ENCODE assay signal across 17 cellular contexts in genomic region chr1:178871551-178872320, GRCh38. TPM values are rescaled to one million over a fixed set of nuclear protein-coding genes. Genes with fewer than 3 reads are reported as not detected.
DNase-seq lines count a peak whose midpoint lies in the region; ATAC-seq and TF ChIP-seq lines count a peak whose summit lies in the region.
"Had no signal": no experiment of that assay in that cellular context is flagged by ENCODE, and none has a peak within 500 bp of the region (broad histone marks: within the 10 kb centered on the region; RNA-seq: fewer than 3 reads in every experiment).

No MANE protein-coding gene starts in this region.

- ATAC-seq in naive B cell (ENCODE audit: low read depth in 2 of 2) (no peak), GM21825 (IDR thresholded peaks at IDR 0.05; ENCODE audit: unreplicated experiment) (no peak)
- ATAC-seq: activated T-helper 17 cell treated with anti-CD3 and anti-CD28 coated beads, Interleukin-2, amount 50 U/mL, for 72 hours; foreskin keratinocyte; GM12878 had no signal

- no peak for TF ChIP-seq CTCF in testis (IDR thresholded peaks at IDR 0.05)

- no peak for TF ChIP-seq POLR2A in testis (IDR thresholded peaks at IDR 0.05)

- no peaks in the 10 kb centered on the region for H3K9me3 Mint-ChIP-seq in naive B cell
- H3K9me3 Mint-ChIP-seq: activated T-helper 17 cell treated with anti-CD3 and anti-CD28 coated beads, Interleukin-2, amount 50 U/mL, for 72 hours; central memory CD8-positive, alpha-beta T cell had no signal

- H3K27ac ChIP-seq in urinary bladder (ENCODE audit: low read depth), result peak overlapping the region; percentile 23
- H3K27ac ChIP-seq in testis, result no peak overlapping the region
- H3K27ac ChIP-seq: foreskin keratinocyte had no signal

- peak overlapping the region; percentile 48 for H3K4me3 ChIP-seq in endocrine pancreas (ENCODE audit: control insufficient read depth, insufficient read depth, low read length)
- H3K4me3 ChIP-seq in urinary bladder (ENCODE audit: low read depth, low read length), result no peak overlapping the region
- no peak overlapping the region for H3K4me3 ChIP-seq in testis
- H3K4me3 ChIP-seq: GM12878 had no signal

- intact Hi-C loops in testis (cut with DNase I; ENCODE audit: low total_unique reads), result no loop called here

- no peaks in the 10 kb centered on the region for H3K27me3 Mint-ChIP-seq in naive B cell
- H3K27me3 Mint-ChIP-seq: activated T-helper 17 cell treated with anti-CD3 and anti-CD28 coated beads, Interleukin-2, amount 50 U/mL, for 72 hours had no signal

- DNase-seq in SIG-M5 treated with dmso at 0.1 percent for 504 hours (lab: John Stamatoyannopoulos, UW; ENCODE audit: unreplicated experiment) (peak; percentile 12), SIG-M5 (lab: John Stamatoyannopoulos, UW) (no peak), naive B cell (no peak), testis (no peak), DMS79 (lab: John Stamatoyannopoulos, UW) (no peak)
- DNase-seq: activated CD4-positive, alpha-beta T cell treated with anti-CD3 and anti-CD28 coated beads for 1 hour; DMS 273 treated with DMSO at 0.1 percent for 48 hours; foreskin keratinocyte; NCI-H524 treated with DMSO at 0.1 percent for 48 hours had no signal

- H3K27me3 ChIP-seq in endocrine pancreas (ENCODE audit: control insufficient read depth, insufficient read depth, low read length) (no peaks in the 10 kb centered on the region), testis (no peaks in the 10 kb centered on the region)
- H3K27me3 ChIP-seq: foreskin keratinocyte had no signal

- H3K9ac ChIP-seq in endocrine pancreas (ENCODE audit: control insufficient read depth, insufficient read depth, low read length), result no peak overlapping the region

- peaks cover 9 to 19% of the 10 kb centered on the region in 2 donors for H3K36me3 Mint-ChIP-seq in naive B cell

- H3K27ac Mint-ChIP-seq in naive B cell, result peak overlapping the region; percentile 62 to 92 (median 82)
- H3K27ac Mint-ChIP-seq: activated T-helper 17 cell treated with anti-CD3 and anti-CD28 coated beads, Interleukin-2, amount 50 U/mL, for 72 hours had no signal

- no peaks in the 10 kb centered on the region for H3K36me3 ChIP-seq in endocrine pancreas (ENCODE audit: control insufficient read depth, insufficient read depth, low read length)
- H3K36me3 ChIP-seq in urinary bladder (ENCODE audit: insufficient read depth), result no peaks in the 10 kb centered on the region
- no peaks in the 10 kb centered on the region for H3K36me3 ChIP-seq in testis (ENCODE audit: low read depth, missing control alignments)

- H3K4me1 ChIP-seq in endocrine pancreas (ENCODE audit: control insufficient read depth, insufficient read depth, low read length), result peaks cover 22% of the 10 kb centered on the region
- H3K4me1 ChIP-seq in urinary bladder (ENCODE audit: insufficient read depth), result no peaks in the 10 kb centered on the region
- H3K4me1 ChIP-seq in testis, result peaks cover 3% of the 10 kb centered on the region
- H3K4me1 ChIP-seq: foreskin keratinocyte had no signal

- H3K4me3 Mint-ChIP-seq in naive B cell, result no peak overlapping the region
- H3K4me3 Mint-ChIP-seq: activated T-helper 17 cell treated with anti-CD3 and anti-CD28 coated beads, Interleukin-2, amount 50 U/mL, for 72 hours; central memory CD8-positive, alpha-beta T cell had no signal

- no peaks in the 10 kb centered on the region for H3K9me3 ChIP-seq in endocrine pancreas (ENCODE audit: control insufficient read depth, low read length)
- no peaks in the 10 kb centered on the region for H3K9me3 ChIP-seq in testis

- peaks cover 24 to 47% (median 36%) of the 10 kb centered on the region in 3 donors for H3K4me1 Mint-ChIP-seq in naive B cell
- H3K4me1 Mint-ChIP-seq: activated T-helper 17 cell treated with anti-CD3 and anti-CD28 coated beads, Interleukin-2, amount 50 U/mL, for 72 hours; central memory CD8-positive, alpha-beta T cell had no signal

RNA-seq across cellular contexts. Expression of gene ANGPTL1, which starts 0.9 kb away (rescaled TPM):
- polyA plus RNA-seq in naive B cell (ENCODE audit: low read depth in 6 of 6) (1 to 10 TPM in 2 of 6 donors, under 1 TPM in 3, not detected in 1; 0.38 to 1.4 (median 0.89) TPM), urinary bladder (89.2 TPM), testis (ENCODE audit: insufficient read depth, low read depth, low replicate concordance) (18.4 TPM)
- total RNA-seq in urinary bladder (47.5 TPM), testis (10 to 100 TPM in 1 of 2 donors, 1 to 10 TPM in 1; 5.0 to 14.7 TPM)
- total RNA-seq: A172; activated T-helper 17 cell treated with anti-CD3 and anti-CD28 coated beads, Interleukin-2, amount 50 U/mL, for 72 hours; foreskin keratinocyte; GM12878; MCF 10A had no signal
- polyA plus RNA-seq: foreskin keratinocyte, GM12878 had no signal
